Comparison of ENCODE assay signal across 8 cellular contexts in genomic region chr17:51119415-51120356, GRCh38. TPM values are rescaled to one million over a fixed set of nuclear protein-coding genes. Genes with fewer than 3 reads are reported as not detected.
DNase-seq lines count a peak whose midpoint lies in the region; ATAC-seq, FAIRE-seq and TF ChIP-seq lines count a peak whose summit lies in the region.

No MANE protein-coding gene starts in this region.

- H3K36me3 ChIP-seq in GM23248 (ENCODE audit: low read depth) (no peaks in the 10 kb centered on the region), kidney (ENCODE audit: control insufficient read depth in 1 of 2, insufficient read depth in 2 of 2, low read length in 2 of 2) (no peaks in the 10 kb centered on the region)

- H3K4me1 Mint-ChIP-seq in activated B cell treated with CpG ODN at 0.5 μM for 24 hours: peaks cover 65% of the 10 kb centered on the region

- H3K9ac ChIP-seq in GM23248: peak overlapping the region; percentile 99
- peak overlapping the region; percentile 80 to 99 for H3K9ac ChIP-seq in kidney (ENCODE audit: low read length in 2 of 2)

- POLR2A ChIA-PET in activated B cell treated with CpG ODN at 0.5 μM for 24 hours (lab: Charles Lee): interaction anchor here (0.7 to 3.0 kb wide), 13 partner anchors 33 to 253 kb away, joined by 3 to 27 read pairs (median 5); partner anchors contain the start of genes NME1, NME2 and TOB1

- peak overlapping the region; percentile 97 for H3K4me3 ChIP-seq in GM23248
- peak overlapping the region; percentile 95 for H3K4me3 ChIP-seq in choroid plexus epithelial cell (ENCODE audit: low read depth, low read length)
- peak overlapping the region; percentile 81 to 97 for H3K4me3 ChIP-seq in kidney (ENCODE audit: low read length in 2 of 2)

- no peaks in the 10 kb centered on the region for H3K9me3 Mint-ChIP-seq in activated B cell treated with CpG ODN at 0.5 μM for 24 hours

- peak overlapping the region; percentile 71 for H2AFZ ChIP-seq in GM23248

- no peaks in the 10 kb centered on the region for H3K9me3 ChIP-seq in GM23248 (ENCODE audit: low read depth)
- H3K9me3 ChIP-seq in kidney (ENCODE audit: control insufficient read depth in 1 of 2, low read length in 2 of 2): no peaks in the 10 kb centered on the region

- in situ Hi-C loops in GM23248 (cut with MboI): no loop called here

- peaks cover 33% of the 10 kb centered on the region for H3K4me1 ChIP-seq in GM23248 (ENCODE audit: insufficient read depth)
- H3K4me1 ChIP-seq in kidney (ENCODE audit: control insufficient read depth in 1 of 2, insufficient read depth in 1 of 2, low read depth in 1 of 2, low read length in 2 of 2): peaks cover 16 to 18% of the 10 kb centered on the region in 2 donors

- DNase-seq in GM04504 (ENCODE audit: low read depth) (peak; percentile 19), GM23248 (peak; percentile 74), LHCN-M2 (ENCODE audit: low read depth) (peak; percentile 46), activated B cell treated with CpG ODN at 0.5 μM for 24 hours (peak; percentile 49), choroid plexus epithelial cell (ENCODE audit: low read depth) (peak; percentile 58), kidney (peak; percentile 85), GOT3 (lab: John Stamatoyannopoulos, UW) (no peak)
- DNase-seq in stimulated activated CD4-positive, alpha-beta T cell treated with anti-CD3 and anti-CD28 coated beads, Interleukin-1b, Interleukin-23, amount 100 ng/mL, for 48 hours: peak; percentile 35

- peak; percentile 9 for ATAC-seq in activated B cell treated with CpG ODN at 0.5 μM for 24 hours (ENCODE audit: low read depth)

- H3F3A ChIP-seq in GM23248 (ENCODE audit: insufficient read depth): peaks cover 21% of the 10 kb centered on the region

- TF ChIP-seq CTCF in activated B cell treated with CpG ODN at 0.5 μM for 24 hours (IDR thresholded peaks at IDR 0.05) (no peak), choroid plexus epithelial cell (conservative IDR thresholded peaks at IDR 0.05; ENCODE audit: low read depth, low read length) (peak; percentile 51), kidney (IDR thresholded peaks at IDR 0.05; ENCODE audit: borderline replicate concordance, extremely low read depth, insufficient read depth) (peak; percentile 17)

- no peaks in the 10 kb centered on the region for H3K9me2 ChIP-seq in GM23248 (ENCODE audit: insufficient read depth)

- H3K27ac Mint-ChIP-seq in activated B cell treated with CpG ODN at 0.5 μM for 24 hours: peak overlapping the region; percentile 90

- peak overlapping the region; percentile 89 for H3K4me2 ChIP-seq in GM23248 (ENCODE audit: unreplicated experiment)

- no peak for FAIRE-seq in kidney (lab: Jason Lieb, UNC)

- 1 to 2% methylated on average over 44 to 48 of the region's 49 CpGs for WGBS in GM23248 (ENCODE audit: low coverage in 1 of 2, low lambda C conversion rate in 2 of 2, missing lambda C conversion rate in 2 of 2), 2 experiments

- peak overlapping the region; percentile 96 for H3K27ac ChIP-seq in GM23248
- H3K27ac ChIP-seq in kidney (ENCODE audit: low read depth in 2 of 2, low read length in 2 of 2): peak overlapping the region; percentile 99

- H3K27me3 ChIP-seq in GM23248 (replicated peaks; ENCODE audit: insufficient read depth): no peaks in the 10 kb centered on the region

- peaks cover 11% of the 10 kb centered on the region for H3K36me3 Mint-ChIP-seq in activated B cell treated with CpG ODN at 0.5 μM for 24 hours (ENCODE audit: low read depth)

- peaks cover 58% of the 10 kb centered on the region for H3K79me2 ChIP-seq in GM23248 (ENCODE audit: insufficient read depth)

- H3K27me3 Mint-ChIP-seq in activated B cell treated with CpG ODN at 0.5 μM for 24 hours: no peaks in the 10 kb centered on the region

- peak overlapping the region; percentile 94 for H3K4me3 Mint-ChIP-seq in activated B cell treated with CpG ODN at 0.5 μM for 24 hours

- CTCF ChIA-PET in activated B cell treated with CpG ODN at 0.5 μM for 24 hours (lab: Charles Lee): interaction anchor here (0.6 to 3.3 kb wide), 3 partner anchors 33 to 121 kb away, joined by 3 to 15 read pairs (median 3); partner anchors contain the start of gene NME1

- peaks cover 4% of the 10 kb centered on the region; the same call in 1 of the 2 replicates for H4K20me1 ChIP-seq in GM23248 (ENCODE audit: insufficient read depth)

- intact Hi-C loops in activated B cell treated with CpG ODN at 0.5 μM for 24 hours (cut with micrococcal nuclease): loop anchor here (1.0 to 5.0 kb wide), 6 partner anchors 47 to 412 kb away; partner anchors contain the start of genes ANKRD40, MBTD1, NME2 and TOB1
- intact Hi-C loops in kidney (cut with DNase I): no loop called here

RNA-seq across cellular contexts. Expression of gene SPAG9, which starts 1.0 kb away (rescaled TPM):
- 50.3 and 58.8 TPM in 2 replicates for total RNA-seq in GM23248 (2014; rRNA removed; shearing (Covaris generic))
- polyA plus RNA-seq in GM23248 (2016; fragmentation: Nextera tagmentation; extraction: Ambion mirVana) (19.9 and 21.5 TPM in 2 replicates), kidney (ENCODE audit: insufficient read depth, low read depth, low replicate concordance) (15.4 TPM)
- total RNA-seq in LHCN-M2 (2014; rRNA removed) (83.7 and 89.6 TPM in 2 replicates), activated B cell treated with CpG ODN at 0.5 μM for 24 hours (41.6 and 49.3 TPM in 2 replicates), kidney (93.3 TPM)
- 28.8 TPM for polyA plus RNA-seq in LHCN-M2 (2012)

RNA-seq across cellular contexts. Expression of gene NME1, which starts 33.7 kb away (rescaled TPM):
- 132 and 133 TPM in 2 replicates for total RNA-seq in GM23248 (2014; rRNA removed; shearing (Covaris generic))
- 242 and 250 TPM in 2 replicates for polyA plus RNA-seq in GM23248 (2016; fragmentation: Nextera tagmentation; extraction: Ambion mirVana)
- 234 and 259 TPM in 2 replicates for total RNA-seq in LHCN-M2 (2014; rRNA removed)
- polyA plus RNA-seq in LHCN-M2 (2012): 271 TPM
- 130 and 138 TPM in 2 replicates for total RNA-seq in activated B cell treated with CpG ODN at 0.5 μM for 24 hours
- total RNA-seq in kidney: 55.9 TPM
- 112 TPM for polyA plus RNA-seq in kidney (ENCODE audit: insufficient read depth, low read depth, low replicate concordance)

RNA-seq across cellular contexts. Expression of gene NME2, which starts 46.5 kb away (rescaled TPM):
- 673 and 725 TPM in 2 replicates for total RNA-seq in GM23248 (2014; rRNA removed; shearing (Covaris generic))
- polyA plus RNA-seq in GM23248 (2016; fragmentation: Nextera tagmentation; extraction: Ambion mirVana) (919 and 933 TPM in 2 replicates), kidney (ENCODE audit: insufficient read depth, low read depth, low replicate concordance) (736 TPM)
- total RNA-seq in LHCN-M2 (2014; rRNA removed) (683 and 689 TPM in 2 replicates), activated B cell treated with CpG ODN at 0.5 μM for 24 hours (439 and 524 TPM in 2 replicates), kidney (412 TPM)
- polyA plus RNA-seq in LHCN-M2 (2012): 1,187 TPM
